9 cellular contexts compared by ENCODE assay signal in the genomic region with DNA sequence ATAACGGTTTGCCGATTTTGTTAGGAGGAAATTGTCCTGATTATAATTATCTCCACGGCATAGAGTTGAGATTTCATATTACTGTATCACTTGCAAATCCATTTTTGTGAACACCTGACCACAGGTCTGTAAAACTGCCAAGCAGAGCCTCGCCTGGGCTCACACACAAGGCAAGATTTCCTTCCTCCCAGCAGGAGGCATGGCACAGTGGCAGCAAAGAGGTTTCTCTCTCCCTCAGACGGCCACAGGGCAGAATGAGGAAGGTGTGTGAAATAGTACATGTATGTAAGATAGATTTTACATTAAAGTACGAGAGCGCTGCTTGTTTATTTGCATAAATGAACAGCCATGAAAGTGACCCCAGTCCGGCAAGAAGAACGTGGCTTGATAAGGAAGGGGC.
DNase-seq lines count a peak whose midpoint lies in the region; ATAC-seq and TF ChIP-seq lines count a peak whose summit lies in the region.
"Had no signal": no experiment of that assay in that cellular context is flagged by ENCODE, and none has a peak within 500 bp of the region (broad histone marks: within the 10 kb centered on the region; RNA-seq: fewer than 3 reads in every experiment).

No MANE protein-coding gene starts in this region.

- H3K27ac ChIP-seq in heart left ventricle (peak overlapping the region; percentile 28 to 84 (median 70)), upper lobe of right lung (peak overlapping the region; percentile 14)

- H3K36me3 ChIP-seq in heart left ventricle, result no peaks in the 10 kb centered on the region
- H3K36me3 ChIP-seq in upper lobe of right lung, result no peaks in the 10 kb centered on the region

- no peak for DNase-seq in Right ventricle myocardium inferior (ENCODE audit: missing footprints)
- DNase-seq in cardiac septum (ENCODE audit: low spot score), result no peak
- peak; percentile 64 for DNase-seq in NOMO-1 treated with DMSO at 0.1 percent for 48 hours (lab: John Stamatoyannopoulos, UW; ENCODE audit: unreplicated experiment)
- peak in 2 of 5 donors; percentile 26 to 59 for DNase-seq in heart left ventricle
- DNase-seq in upper lobe of right lung, result no peak
- no peak for DNase-seq in NCI-H510A (lab: John Stamatoyannopoulos, UW)
- DNase-seq: NCI-H1436 had no signal

- intact Hi-C loops in Right ventricle myocardium inferior (cut with DNase I), result loop anchor here (5.0 kb wide), 1 partner anchor 100 kb away; no protein-coding TSS in a partner anchor
- intact Hi-C loops in cardiac septum (cut with DNase I), result no loop called here
- intact Hi-C loops in heart left ventricle (cut with DNase I), result loop anchor here in 1 of 10 donors (5.0 kb wide), 1 partner anchor 105 kb away; no protein-coding TSS in a partner anchor
- intact Hi-C loops in upper lobe of right lung (cut with DNase I), result no loop called here

- no peak for TF ChIP-seq POLR2A in heart left ventricle (IDR thresholded peaks at IDR 0.05)

- peaks cover 4 to 92% (median 70%) of the 10 kb centered on the region in 12 donors for H3K4me1 ChIP-seq in heart left ventricle
- peaks cover 53% of the 10 kb centered on the region for H3K4me1 ChIP-seq in upper lobe of right lung

- H3K27me3 ChIP-seq in heart left ventricle (no peaks in the 10 kb centered on the region), upper lobe of right lung (no peaks in the 10 kb centered on the region)

- no peak overlapping the region for H3K4me3 ChIP-seq in heart left ventricle
- no peak overlapping the region for H3K4me3 ChIP-seq in upper lobe of right lung

- TF ChIP-seq CTCF in heart left ventricle (IDR thresholded peaks at IDR 0.05), result peak in 6 of 12 donors; percentile 9 to 33 (median 14)
- TF ChIP-seq CTCF in upper lobe of right lung (IDR thresholded peaks at IDR 0.05), result no peak

- 42 to 53% (median 46%) methylated on average over 9 of the region's 9 CpGs for WGBS in heart left ventricle, 4 donors

- no peaks in the 10 kb centered on the region for H3K9me3 ChIP-seq in heart left ventricle
- no peaks in the 10 kb centered on the region for H3K9me3 ChIP-seq in upper lobe of right lung

- ATAC-seq in Right ventricle myocardium inferior (peak; percentile 19), heart left ventricle (peak in 2 of 4 donors; percentile 17 to 53), upper lobe of right lung (peak; percentile 75), HG02970 (IDR thresholded peaks at IDR 0.05; ENCODE audit: low FRiP score, unreplicated experiment) (no peak), GM19467 (IDR thresholded peaks at IDR 0.05; ENCODE audit: unreplicated experiment) (no peak)

Comparison
In these comparisons a context has a peak if more than half of its experiments do, and no peak if none do; other contexts are left out.
1. ATAC-seq: peak in Right ventricle myocardium inferior (single experiment) and upper lobe of right lung (single experiment); none in HG02970 (single experiment) and GM19467 (single experiment).